In the genomic region with DNA sequence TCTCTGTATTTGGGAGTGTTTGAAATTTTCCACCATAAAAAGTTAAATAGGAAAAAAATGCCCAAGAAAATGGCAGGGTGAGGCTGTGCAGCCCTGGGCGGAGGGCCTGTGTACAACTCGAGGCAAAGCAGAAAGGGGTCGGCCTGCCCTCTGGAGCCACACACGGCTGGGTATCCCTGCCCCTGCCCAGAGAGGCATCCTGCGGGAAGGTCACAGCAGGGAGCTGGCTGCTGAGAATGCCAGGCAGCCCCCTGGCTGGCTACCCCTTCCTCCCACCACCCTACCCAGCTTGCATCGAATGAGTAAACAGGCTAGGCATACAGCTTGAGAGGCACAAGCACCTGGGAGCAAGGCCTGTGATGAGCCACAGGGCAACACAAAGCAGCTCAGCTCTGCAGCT, we compare ENCODE assay signal across 19 cellular contexts. TPM values are rescaled to one million over a fixed set of nuclear protein-coding genes. Genes with fewer than 3 reads are reported as not detected.
DNase-seq lines count a peak whose midpoint lies in the region; ATAC-seq and TF ChIP-seq lines count a peak whose summit lies in the region.
"Had no signal": no experiment of that assay in that cellular context is flagged by ENCODE, and none has a peak within 500 bp of the region (broad histone marks: within the 10 kb centered on the region; RNA-seq: fewer than 3 reads in every experiment).

No MANE protein-coding gene starts in this region.

- H4K20me1 ChIP-seq in SK-N-SH (ENCODE audit: insufficient read depth) = no peaks in the 10 kb centered on the region
- H4K20me1 ChIP-seq in IMR-90 (ENCODE audit: insufficient read depth, low read length) = no peaks in the 10 kb centered on the region

- TF ChIP-seq RAD21 in SK-N-SH (IDR thresholded peaks at IDR 0.05; ENCODE audit: low read length) (no peak), IMR-90 (IDR thresholded peaks at IDR 0.05; ENCODE audit: low read length) (no peak)

- TF ChIP-seq CTCF in SK-N-SH (IDR thresholded peaks at IDR 0.05) = no peak
- TF ChIP-seq CTCF in IMR-90 (conservative IDR thresholded peaks at IDR 0.05; ENCODE audit: low read depth, low read length) = no peak
- TF ChIP-seq CTCF in psoas muscle (IDR thresholded peaks at IDR 0.05) = no peak

- H3K36me3 ChIP-seq in SK-N-SH (replicated peaks in 1 of 2; ENCODE audit: control insufficient read depth in 1 of 2, insufficient read depth in 2 of 2, low read length in 1 of 2) (no peaks in the 10 kb centered on the region), IMR-90 (ENCODE audit: control insufficient read depth, insufficient read depth, low read length) (no peaks in the 10 kb centered on the region), psoas muscle (ENCODE audit: insufficient read depth in 1 of 2, low read depth in 1 of 2) (no peaks in the 10 kb centered on the region), MG63 (no peaks in the 10 kb centered on the region)
- H3K36me3 ChIP-seq: transverse colon had no signal

- DNase-seq in SK-N-SH (peak; percentile 67), IMR-90 (no peak), left ventricle myocardium superior (peak; percentile 20), psoas muscle (peak; percentile 1 to 26), MG63 (no peak)
- DNase-seq in stimulated activated naive B cell treated with anti-CD40 and anti-IgM and Interleukin-4, amounts not matched to agents 10 μg/mL and 1 μg/mL and 100 μg/mL, for 72 hours = no peak
- DNase-seq: activated CD8-positive, alpha-beta T cell treated with anti-CD3 and anti-CD28 coated beads for 36 hours; cortex of kidney; DMS79 treated with DMSO at 0.1 percent for 48 hours; mesenchymal stem cell; NCI-H1694; NCI-H345 had no signal

- peak overlapping the region; percentile 37 for H2AK9ac ChIP-seq in IMR-90 (replicated peaks; ENCODE audit: low read depth, low read length, poor library complexity)

- no peaks in the 10 kb centered on the region for H3K9me2 ChIP-seq in SK-N-SH

- no peak overlapping the region for H4K5ac ChIP-seq in IMR-90 (ENCODE audit: low read depth, low read length)

- H3K4me3 Mint-ChIP-seq in stimulated activated naive B cell treated with anti-CD40 and anti-IgM and Interleukin-4, amounts not matched to agents 10 μg/mL and 1 μg/mL and 100 μg/mL, for 72 hours = no peak overlapping the region
- H3K4me3 Mint-ChIP-seq: activated CD8-positive, alpha-beta T cell treated with anti-CD3 and anti-CD28 coated beads for 36 hours had no signal

- dilution Hi-C loops in IMR-90 (cut with HindIII; ENCODE audit: low sequenced_read_pairs, unreplicated experiment) = no loop called here

- 0 out of 2 replicates have a peak, but pooled peaks cover 5% of the 10 kb centered on the region for H3K9me1 ChIP-seq in IMR-90 (ENCODE audit: insufficient read depth, low read length)

- no peaks in the 10 kb centered on the region for H3K79me1 ChIP-seq in IMR-90 (ENCODE audit: low read depth in 1 of 2, low read length in 2 of 2)

- no peaks in the 10 kb centered on the region for H3K9me3 ChIP-seq in SK-N-SH
- H3K9me3 ChIP-seq in IMR-90 (ENCODE audit: control insufficient read depth, insufficient read depth, low read length) = no peaks in the 10 kb centered on the region
- no peaks in the 10 kb centered on the region for H3K9me3 ChIP-seq in psoas muscle
- H3K9me3 ChIP-seq in MG63 = no peaks in the 10 kb centered on the region
- H3K9me3 ChIP-seq: transverse colon had no signal

- CTCF ChIA-PET in SK-N-SH (lab: Yijun Ruan, JAX) (interaction anchor here (0.8 to 1.3 kb wide), 5 partner anchors 11 to 39 kb away, joined by 3 to 7 read pairs (median 3); no protein-coding TSS in a partner anchor), IMR-90 (lab: Yijun Ruan, JAX) (no interaction called here)

- H2BK5ac ChIP-seq in IMR-90 (ENCODE audit: low read depth, low read length, poor library complexity, severe bottlenecking) = no peak overlapping the region

- H3K23ac ChIP-seq in IMR-90 (ENCODE audit: low read depth, low read length) = no peak overlapping the region

- H3K79me2 ChIP-seq in SK-N-SH (ENCODE audit: insufficient read depth) = no peaks in the 10 kb centered on the region

- peak overlapping the region; percentile 54; the same call in 1 of the 2 replicates for H2AK5ac ChIP-seq in IMR-90 (ENCODE audit: low read depth, low read length)

- no peak overlapping the region for H4K91ac ChIP-seq in IMR-90 (ENCODE audit: insufficient read depth, low read depth, low read length)

- H2AFZ ChIP-seq in SK-N-SH (ENCODE audit: low read depth) (no peak overlapping the region), IMR-90 (replicated peaks; ENCODE audit: low read length, poor library complexity) (no peak overlapping the region)

- no peaks in the 10 kb centered on the region for H3K9me3 Mint-ChIP-seq in stimulated activated naive B cell treated with anti-CD40 and anti-IgM and Interleukin-4, amounts not matched to agents 10 μg/mL and 1 μg/mL and 100 μg/mL, for 72 hours
- H3K9me3 Mint-ChIP-seq: activated CD8-positive, alpha-beta T cell treated with anti-CD3 and anti-CD28 coated beads for 36 hours; activated T-helper 2 cell treated with anti-CD3 and anti-CD28 coated beads, Interferon-gamma antibody, Interleukin-2, Interleukin-4, amounts not matched to agents 10 μg/mL and 5 μg/mL and 100 μg/mL, durations not matched to agents 14 hours and 24 hours and 36 hours had no signal

- H3K4me2 ChIP-seq in SK-N-SH (no peak overlapping the region), IMR-90 (ENCODE audit: low read depth, low read length) (no peak overlapping the region)

- H3K4ac ChIP-seq in IMR-90 (ENCODE audit: low read depth, low read length) = no peak overlapping the region

- H3K27me3 ChIP-seq in SK-N-SH (ENCODE audit: insufficient read depth) = peaks cover 5% of the 10 kb centered on the region; the same call in 1 of the 2 replicates
- peaks cover 25% of the 10 kb centered on the region for H3K27me3 ChIP-seq in IMR-90 (ENCODE audit: control insufficient read depth, insufficient read depth, low read length)
- no peaks in the 10 kb centered on the region for H3K27me3 ChIP-seq in psoas muscle (ENCODE audit: insufficient read depth in 3 of 3, low read length in 2 of 3)
- H3K27me3 ChIP-seq in MG63 = no peaks in the 10 kb centered on the region

- H3F3A ChIP-seq in SK-N-SH (replicated peaks; ENCODE audit: insufficient read depth) = no peaks in the 10 kb centered on the region

- intact Hi-C loops in IMR-90 (cut with micrococcal nuclease) = no loop called here
- intact Hi-C loops in left ventricle myocardium superior (cut with micrococcal nuclease) = no loop called here
- intact Hi-C loops in psoas muscle (cut with DNase I) = no loop called here

- H3K4me3 ChIP-seq in SK-N-SH (ENCODE audit: low read depth in 2 of 2, low read length in 1 of 2) (no peak overlapping the region), IMR-90 (ENCODE audit: insufficient read depth, low read depth, low read length) (no peak overlapping the region), psoas muscle (no peak overlapping the region), MG63 (no peak overlapping the region)
- H3K4me3 ChIP-seq: transverse colon had no signal

- H3K36me3 Mint-ChIP-seq in stimulated activated naive B cell treated with anti-CD40 and anti-IgM and Interleukin-4, amounts not matched to agents 10 μg/mL and 1 μg/mL and 100 μg/mL, for 72 hours = no peaks in the 10 kb centered on the region

- ATAC-seq in SK-N-SH treated with all-trans-retinoic acid at 6 μM for 48 hours (no peak), IMR-90 (ENCODE audit: low read depth) (no peak; the same call in 1 of the 2 replicates), left ventricle myocardium superior (no peak), psoas muscle (no peak), HG02885 (IDR thresholded peaks at IDR 0.05; ENCODE audit: poor library complexity, unreplicated experiment) (no peak)
- ATAC-seq in stimulated activated naive B cell treated with anti-CD40 and anti-IgM and Interleukin-4, amounts not matched to agents 10 μg/mL and 1 μg/mL and 100 μg/mL, for 72 hours (replicated peaks) = no peak
- ATAC-seq: activated CD8-positive, alpha-beta T cell treated with anti-CD3 and anti-CD28 coated beads for 36 hours; HCT116 had no signal

- no peak overlapping the region for H2BK20ac ChIP-seq in IMR-90 (ENCODE audit: low read depth, low read length)

- H3K4me1 Mint-ChIP-seq in stimulated activated naive B cell treated with anti-CD40 and anti-IgM and Interleukin-4, amounts not matched to agents 10 μg/mL and 1 μg/mL and 100 μg/mL, for 72 hours = peaks cover 2 to 4% of the 10 kb centered on the region in 2 donors

- TF ChIP-seq POLR2A in IMR-90 (IDR thresholded peaks at IDR 0.05; ENCODE audit: low read depth, low read length) = no peak

- no peak overlapping the region for H3K56ac ChIP-seq in IMR-90 (ENCODE audit: extremely low read depth, insufficient read depth, low read length)

- no TSS peak for BruUV-seq in IMR-90 (replicated peaks; lab: Mats Ljungman, UMichigan)

- no peak for TF ChIP-seq EP300 in SK-N-SH (IDR thresholded peaks at IDR 0.05; ENCODE audit: borderline replicate concordance in 1 of 2, low read depth in 1 of 2, low read length in 1 of 2)

- H2BK120ac ChIP-seq in IMR-90 (ENCODE audit: low read depth, low read length) = no peak overlapping the region

- peaks cover 4 to 65% of the 10 kb centered on the region in 2 experiments; a peak in 3 of 4 replicates for H3K4me1 ChIP-seq in SK-N-SH (ENCODE audit: control insufficient read depth in 1 of 2, insufficient read depth in 2 of 2, low read depth in 1 of 2, low read length in 1 of 2)
- H3K4me1 ChIP-seq in IMR-90 (ENCODE audit: control insufficient read depth, insufficient read depth, low read length) = peaks cover 5% of the 10 kb centered on the region; the same call in 1 of the 2 replicates
- H3K4me1 ChIP-seq in psoas muscle = peaks cover 76% of the 10 kb centered on the region
- H3K4me1 ChIP-seq: transverse colon had no signal

- no peak overlapping the region for H4K8ac ChIP-seq in IMR-90 (ENCODE audit: low read depth in 2 of 2, low read length in 2 of 2)

- H3K27ac Mint-ChIP-seq in stimulated activated naive B cell treated with anti-CD40 and anti-IgM and Interleukin-4, amounts not matched to agents 10 μg/mL and 1 μg/mL and 100 μg/mL, for 72 hours = no peak overlapping the region
- H3K27ac Mint-ChIP-seq: activated CD8-positive, alpha-beta T cell treated with anti-CD3 and anti-CD28 coated beads for 36 hours; activated T-helper 2 cell treated with anti-CD3 and anti-CD28 coated beads, Interferon-gamma antibody, Interleukin-2, Interleukin-4, amounts not matched to agents 10 μg/mL and 5 μg/mL and 100 μg/mL, durations not matched to agents 14 hours and 24 hours and 36 hours had no signal

- in situ Hi-C loops in IMR-90 (cut with MboI; ENCODE audit: low sequenced_read_pairs) = no loop called here

- WGBS in SK-N-SH (ENCODE audit: low lambda C conversion rate) = 71% methylated on average over 6 of the region's 6 CpGs
- 77% methylated on average over 4 of the region's 6 CpGs; no CpG with 5 or more reads in 1 of the 2 experiments for WGBS in IMR-90 (ENCODE audit: extremely low coverage in 2 of 2, insufficient read length in 1 of 2), 2 experiments
- WGBS in psoas muscle, 3 donors = 79 to 84% (median 83%) methylated on average over 6 of the region's 6 CpGs

- POLR2A ChIA-PET in SK-N-SH (lab: Yijun Ruan, JAX) (interaction anchor here (2.0 kb wide), 1 partner anchor 12 kb away, joined by 7 read pairs; no protein-coding TSS in a partner anchor), IMR-90 (lab: Charles Lee; ENCODE audit: unreplicated experiment) (no interaction called here)

- H2BK15ac ChIP-seq in IMR-90 (ENCODE audit: low read depth, low read length) = no peak overlapping the region; the same call in 2 of the 3 replicates

- H3K14ac ChIP-seq in IMR-90 (replicated peaks; ENCODE audit: low read depth, low read length) = no peak overlapping the region

- H3K27ac ChIP-seq in SK-N-SH (ENCODE audit: low read depth in 2 of 2, low read length in 1 of 2) (peak overlapping the region in 1 of 2 experiments; percentile 64; a peak in 1 of 4 replicates), IMR-90 (ENCODE audit: insufficient read depth, low read length) (no peak overlapping the region), psoas muscle (peak overlapping the region; percentile 16)
- H3K27ac ChIP-seq: C4-2B, transverse colon had no signal

- H3K27me3 Mint-ChIP-seq in stimulated activated naive B cell treated with anti-CD40 and anti-IgM and Interleukin-4, amounts not matched to agents 10 μg/mL and 1 μg/mL and 100 μg/mL, for 72 hours = peaks cover 7 to 15% of the 10 kb centered on the region in 2 donors
- H3K27me3 Mint-ChIP-seq: activated CD8-positive, alpha-beta T cell treated with anti-CD3 and anti-CD28 coated beads for 36 hours had no signal

- H3K18ac ChIP-seq in IMR-90 (ENCODE audit: low read depth, low read length) = no peak overlapping the region; the same call in 1 of the 2 replicates

- H3K9ac ChIP-seq in SK-N-SH (no peak overlapping the region), IMR-90 (ENCODE audit: low read depth, low read length) (no peak overlapping the region)

RNA-seq across cellular contexts. Expression of a gene that starts 46.1 kb away (rescaled TPM):
- 0.10 and 0.20 TPM in 2 replicates for polyA plus RNA-seq in SK-N-SH (2012; rRNA removed)
- polyA plus RNA-seq in SK-N-SH (2012; cell fraction: cytosol; rRNA removed) = 0.13 and 0.17 TPM in 2 replicates
- polyA plus RNA-seq in SK-N-SH (2012; cell fraction: nucleus; rRNA removed) = 0.15 and 0.19 TPM in 2 replicates
- total RNA-seq in IMR-90 (2012; rRNA removed) = 0.18 and 0.28 TPM in 2 replicates
- 0.14 and 0.36 TPM in 2 replicates for polyA plus RNA-seq in IMR-90 (2012; rRNA removed)
- polyA plus RNA-seq in IMR-90 (2012; cell fraction: cytosol; rRNA removed) = 0.11 and 0.74 TPM in 2 replicates
- 0.57 and 1.0 TPM in 2 replicates for polyA plus RNA-seq in IMR-90 (2012; cell fraction: nucleus; rRNA removed; ENCODE audit: low replicate concordance)
- total RNA-seq in left ventricle myocardium superior = 98.4 TPM
- 10 to 100 TPM; 50.0 to 81.4 (median 67.2) TPM for total RNA-seq in psoas muscle
- polyA plus RNA-seq in psoas muscle = 10 to 100 TPM; 14.5 to 24.3 (median 19.9) TPM
- 0.54 and 2.0 TPM in 2 replicates for total RNA-seq in MG63 (2014; rRNA removed; shearing (Covaris generic); ENCODE audit: low replicate concordance)
- total RNA-seq: epithelial cell of proximal tubule had no signal

Comparison
In these comparisons a context has a peak if more than half of its experiments do, and no peak if none do; other contexts are left out.
1. DNase-seq: peak in SK-N-SH (single experiment), left ventricle myocardium superior (single experiment) and psoas muscle (2 of 2); none in IMR-90 (single experiment), stimulated activated naive B cell treated with anti-CD40 and anti-IgM and Interleukin-4, amounts not matched to agents 10 μg/mL and 1 μg/mL and 100 μg/mL, for 72 hours (single experiment) and MG63 (single experiment).
2. RNA of a gene that starts 46.1 kb away (total RNA-seq): 98.4 TPM in left ventricle myocardium superior (single experiment) and 50.0 to 81.4 TPM in psoas muscle; 0.54 to 2.0 TPM in MG63 and 0.18 to 0.28 TPM in IMR-90; every median in the first group is over 10 times any median in the second.